Comparison of ENCODE assay signal across 8 cellular contexts in genomic region chr2:130390460-130391057, GRCh38. TPM values are rescaled to one million over a fixed set of nuclear protein-coding genes. Genes with fewer than 3 reads are reported as not detected.
A peak's percentile ranks its signal among the peaks of the same experiment; 100 is the strongest.
DNase-seq lines count a peak whose midpoint lies in the region; ATAC-seq and TF ChIP-seq lines count a peak whose summit lies in the region.

No MANE protein-coding gene starts in this region.

- H3K9me3 ChIP-seq in BLaER1: no peaks in the 10 kb centered on the region; the same call in 1 of the 2 replicates
- H3K9me3 ChIP-seq in mesenchymal stem cell (ENCODE audit: control insufficient read depth, low read length): no peaks in the 10 kb centered on the region
- H3K9me3 ChIP-seq in upper lobe of left lung: no peaks in the 10 kb centered on the region

- no peaks in the 10 kb centered on the region for H3K27me3 Mint-ChIP-seq in central memory CD8-positive, alpha-beta T cell

- H3K4me2 ChIP-seq in BLaER1 (peak overlapping the region; percentile 64), mesenchymal stem cell (ENCODE audit: low read length, poor library complexity, severe bottlenecking) (peak overlapping the region; percentile 85)

- no peaks in the 10 kb centered on the region; the same call in 1 of the 2 replicates for H3K36me3 ChIP-seq in BLaER1
- no peaks in the 10 kb centered on the region for H3K36me3 ChIP-seq in mesenchymal stem cell (ENCODE audit: control insufficient read depth in 1 of 2, insufficient read depth in 2 of 2, low read depth in 1 of 2, low read length in 2 of 2)
- no peaks in the 10 kb centered on the region for H3K36me3 ChIP-seq in upper lobe of left lung

- H4K91ac ChIP-seq in mesenchymal stem cell (ENCODE audit: low read length): peak overlapping the region; percentile 64

- H3K14ac ChIP-seq in mesenchymal stem cell (ENCODE audit: low read length in 2 of 2): no peak overlapping the region

- H3K79me1 ChIP-seq in mesenchymal stem cell (replicated peaks; ENCODE audit: low read length, poor library complexity, severe bottlenecking): peaks cover 3% of the 10 kb centered on the region

- H3K23ac ChIP-seq in mesenchymal stem cell (ENCODE audit: low read length in 2 of 2): no peak overlapping the region

- H3K4me3 Mint-ChIP-seq in central memory CD8-positive, alpha-beta T cell: peak overlapping the region; percentile 71

- H3K4me1 ChIP-seq in BLaER1: peaks cover 38% of the 10 kb centered on the region
- peaks cover 17% of the 10 kb centered on the region for H3K4me1 ChIP-seq in mesenchymal stem cell (ENCODE audit: control insufficient read depth, insufficient read depth, low read depth, low read length)
- H3K4me1 ChIP-seq in upper lobe of left lung: peaks cover 21 to 41% (median 27%) of the 10 kb centered on the region in 4 donors

- DNase-seq in LoVo (ENCODE audit: low spot score) (peak; percentile 1), mesenchymal stem cell (no peak), upper lobe of left lung (peak; percentile 50 to 80), dedifferentiated amniotic fluid mesenchymal stem cell (ENCODE audit: extremely low spot score) (no peak)
- no peak for DNase-seq in central memory CD8-positive, alpha-beta T cell (ENCODE audit: low spot score in 2 of 2)

- no peak for TF ChIP-seq EP300 in upper lobe of left lung (IDR thresholded peaks at IDR 0.05)

- H3K9ac ChIP-seq in BLaER1: no peak overlapping the region
- peak overlapping the region; percentile 86 for H3K9ac ChIP-seq in mesenchymal stem cell (ENCODE audit: low read length)

- H2BK5ac ChIP-seq in mesenchymal stem cell (ENCODE audit: low read depth, low read length, poor library complexity, severe bottlenecking): no peak overlapping the region

- H2AK5ac ChIP-seq in mesenchymal stem cell (ENCODE audit: low read length, severe bottlenecking): no peak overlapping the region

- ATAC-seq in GM19467 (IDR thresholded peaks at IDR 0.05; ENCODE audit: unreplicated experiment): peak; percentile 24
- no peak for ATAC-seq in central memory CD8-positive, alpha-beta T cell (replicated peaks; ENCODE audit: extremely low read depth, poor library complexity, severe bottlenecking)
- ATAC-seq in upper lobe of left lung (ENCODE audit: low FRiP score in 2 of 2): peak; percentile 52
- ATAC-seq in GM21423 (IDR thresholded peaks at IDR 0.05; ENCODE audit: unreplicated experiment): no peak

- no peak for TF ChIP-seq CTCF in upper lobe of left lung (IDR thresholded peaks at IDR 0.05)

- peak overlapping the region; percentile 6; the same call in 1 of the 2 replicates for H3K4me3 ChIP-seq in BLaER1
- H3K4me3 ChIP-seq in mesenchymal stem cell (ENCODE audit: insufficient read depth in 1 of 2, low read depth in 1 of 2, low read length in 2 of 2): peak overlapping the region; percentile 79 to 84
- H3K4me3 ChIP-seq in upper lobe of left lung: peak overlapping the region; percentile 45 to 77 (median 66)

- H3K4ac ChIP-seq in mesenchymal stem cell (ENCODE audit: low read depth in 1 of 2, low read length in 2 of 2): peak overlapping the region; percentile 47 to 77

- peaks cover 9% of the 10 kb centered on the region; the same call in 1 of the 2 replicates for H3K27me3 ChIP-seq in BLaER1
- H3K27me3 ChIP-seq in mesenchymal stem cell (ENCODE audit: control insufficient read depth in 1 of 2, insufficient read depth in 1 of 2, low read length in 2 of 2): no peaks in the 10 kb centered on the region
- H3K27me3 ChIP-seq in upper lobe of left lung: no peaks in the 10 kb centered on the region

- no peak for TF ChIP-seq POLR2A in upper lobe of left lung (IDR thresholded peaks at IDR 0.05)

- H3K36me3 Mint-ChIP-seq in central memory CD8-positive, alpha-beta T cell (ENCODE audit: insufficient read depth): peaks cover 1% of the 10 kb centered on the region

- 66% methylated on average over 16 of the region's 16 CpGs for WGBS in mesenchymal stem cell
- 44 to 77% methylated on average over 3 to 16 of the region's 16 CpGs for WGBS in upper lobe of left lung, 2 donors

- no peaks in the 10 kb centered on the region for H3K9me3 Mint-ChIP-seq in central memory CD8-positive, alpha-beta T cell

- H3K27ac Mint-ChIP-seq in central memory CD8-positive, alpha-beta T cell (ENCODE audit: low read depth): peak overlapping the region; percentile 84

- peak overlapping the region; percentile 39 for H2AFZ ChIP-seq in mesenchymal stem cell (ENCODE audit: low read depth, low read length)

- H2BK15ac ChIP-seq in mesenchymal stem cell (ENCODE audit: low read depth, poor library complexity, severe bottlenecking): peak overlapping the region; percentile 4

- H3K27ac ChIP-seq in BLaER1: peak overlapping the region; percentile 52
- no peak overlapping the region for H3K27ac ChIP-seq in mesenchymal stem cell (ENCODE audit: low read length, poor library complexity, severe bottlenecking)
- peak overlapping the region; percentile 86 to 91 (median 88) for H3K27ac ChIP-seq in upper lobe of left lung

- no peaks in the 10 kb centered on the region for H4K20me1 ChIP-seq in BLaER1

- peaks cover 28% of the 10 kb centered on the region for H3K4me1 Mint-ChIP-seq in central memory CD8-positive, alpha-beta T cell

- H2BK120ac ChIP-seq in mesenchymal stem cell (ENCODE audit: low read depth, low read length): no peak overlapping the region

- peak overlapping the region; percentile 87 for H4K8ac ChIP-seq in mesenchymal stem cell (ENCODE audit: low read length)

- H3K18ac ChIP-seq in mesenchymal stem cell (ENCODE audit: low read depth in 1 of 2, low read length in 2 of 2): peak overlapping the region; percentile 74 to 89

- peak overlapping the region in 1 of 2 experiments; percentile 40 for H2BK12ac ChIP-seq in mesenchymal stem cell (ENCODE audit: low read length in 2 of 2)

RNA-seq across cellular contexts. Expression of gene PTPN18, which starts 34.7 kb away (rescaled TPM):
- polyA plus RNA-seq in mesenchymal stem cell (2013, experiment 1 of 2): 17.3 TPM
- polyA plus RNA-seq in mesenchymal stem cell (2013, experiment 2 of 2): 17.3 TPM
- total RNA-seq in upper lobe of left lung: 100 to 1,000 TPM in 2 of 6 donors, 10 to 100 TPM in 4; 59.0 to 156 (median 89.4) TPM

RNA-seq across cellular contexts. Expression of gene IMP4, which starts 47.9 kb away (rescaled TPM):
- 65.5 TPM for polyA plus RNA-seq in mesenchymal stem cell (2013, experiment 1 of 2)
- 61.8 TPM for polyA plus RNA-seq in mesenchymal stem cell (2013, experiment 2 of 2)
- 100 to 1,000 TPM in 2 of 6 donors, 10 to 100 TPM in 4; 45.6 to 118 (median 63.0) TPM for total RNA-seq in upper lobe of left lung

Comparison
In these comparisons a context has a peak if more than half of its experiments do, and no peak if none do; other contexts are left out.
1. H3K4me3 ChIP-seq: peak in every context shown above with its lines; median percentile 82 in mesenchymal stem cell; 66 in upper lobe of left lung; 6 in BLaER1.
2. ATAC-seq: peak in GM19467 (single experiment) and upper lobe of left lung (2 of 2); none in central memory CD8-positive, alpha-beta T cell (single experiment) and GM21423 (single experiment).
3. DNase-seq: peak in LoVo (single experiment) and upper lobe of left lung (2 of 2); none in central memory CD8-positive, alpha-beta T cell (0 of 2), mesenchymal stem cell (single experiment) and dedifferentiated amniotic fluid mesenchymal stem cell (single experiment).